In genomic region chr1:243255791-243256512, GRCh38 we compare ENCODE assay signal across 8 cellular contexts. TPM values are rescaled to one million over a fixed set of nuclear protein-coding genes. Genes with fewer than 3 reads are reported as not detected.
DNase-seq lines count a peak whose midpoint lies in the region; ATAC-seq and TF ChIP-seq lines count a peak whose summit lies in the region.

Gene SDCCAG8 (plus strand): TSS chr1:243256041. CDS start chr1:243256174, 133 bp downstream.

- peaks cover 27% of the 10 kb centered on the region for H3K4me1 ChIP-seq in mononuclear cell (ENCODE audit: insufficient read depth, low read length)

- H3K9me3 ChIP-seq in mononuclear cell (ENCODE audit: low read depth, low read length) = no peaks in the 10 kb centered on the region

- H3K4me3 Mint-ChIP-seq in IgD-negative memory B cell = peak within 1 kb of the TSS; percentile 95 to 100 (median 99)

- H3K27me3 ChIP-seq in mononuclear cell (ENCODE audit: insufficient read depth, low read length) = no peaks in the 10 kb centered on the region

- ATAC-seq in GM21529 (IDR thresholded peaks at IDR 0.05; ENCODE audit: unreplicated experiment) = peak; percentile 71

- no peaks in the 10 kb centered on the region for H3K36me3 Mint-ChIP-seq in IgD-negative memory B cell

- H3K4me3 ChIP-seq in epithelial cell of esophagus (ENCODE audit: low read length) = peak within 1 kb of the TSS; percentile 92
- peak within 1 kb of the TSS; percentile 87 for H3K4me3 ChIP-seq in mononuclear cell (ENCODE audit: low read length)

- peaks cover 15 to 39% (median 37%) of the 10 kb centered on the region in 3 donors for H3K4me1 Mint-ChIP-seq in IgD-negative memory B cell

- TF ChIP-seq CTCF in epithelial cell of esophagus (IDR thresholded peaks at IDR 0.05; ENCODE audit: insufficient read depth, low read depth, low read length, missing control alignments) = no peak

- no peaks in the 10 kb centered on the region for H3K9me3 Mint-ChIP-seq in IgD-negative memory B cell

- peak; percentile 99 for DNase-seq in DMS 273 treated with DMSO at 0.1 percent for 48 hours (lab: John Stamatoyannopoulos, UW)
- DNase-seq in OCI-M2 (lab: John Stamatoyannopoulos, UW; ENCODE audit: unreplicated experiment) = peak; percentile 66
- peak; percentile 90 for DNase-seq in activated T-cell treated with anti-CD3 and anti-CD28 coated beads for 4 hours
- peak; percentile 100 for DNase-seq in epithelial cell of esophagus (ENCODE audit: low read depth)
- DNase-seq in stimulated activated CD8-positive, alpha-beta memory T cell treated with anti-CD3 and anti-CD28 coated beads, Interleukin-4, amount 100 ng/mL, for 1 hour (ENCODE audit: low read depth in 2 of 2, low spot score in 1 of 2) = peak; percentile 68 to 87

- peak within 1 kb of the TSS; percentile 99 to 100 (median 99) for H3K27ac Mint-ChIP-seq in IgD-negative memory B cell

- H3K27me3 Mint-ChIP-seq in IgD-negative memory B cell = no peaks in the 10 kb centered on the region

RNA-seq across cellular contexts. Expression of gene SDCCAG8, which starts in this region (rescaled TPM):
- polyA plus RNA-seq in IgD-negative memory B cell = 28.5 TPM
- total RNA-seq in mononuclear cell = 29.3 TPM

Comparison
In these comparisons a context has a peak if more than half of its experiments do, and no peak if none do; other contexts are left out.
1. Peak in every context shown above with its lines: DNase-seq, ATAC-seq and H3K4me3 ChIP-seq.